ENCODE assay signal across 18 cellular contexts in the genomic region with DNA sequence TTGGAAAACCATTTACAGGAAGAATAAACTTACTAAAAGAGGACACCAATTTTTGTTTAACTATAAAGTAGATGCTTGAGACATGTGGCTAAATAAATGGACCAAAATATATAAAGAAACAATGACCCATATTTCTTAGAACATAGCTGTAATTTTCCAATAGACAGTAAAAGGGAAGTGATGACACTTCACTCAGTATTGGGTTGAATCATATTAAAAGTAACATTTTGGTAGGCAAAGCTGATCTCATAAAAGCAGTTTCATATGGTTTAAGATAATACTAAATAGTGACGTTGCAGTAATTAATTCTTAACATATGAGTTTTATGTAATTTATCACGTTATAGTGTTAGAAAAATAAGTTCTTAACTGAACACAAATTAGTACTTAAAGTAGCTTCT.
A peak's percentile ranks its signal among the peaks of the same experiment; 100 is the strongest.
DNase-seq lines count a peak whose midpoint lies in the region; ATAC-seq and TF ChIP-seq lines count a peak whose summit lies in the region.
"Had no signal": no experiment of that assay in that cellular context is flagged by ENCODE, and none has a peak within 500 bp of the region (broad histone marks: within the 10 kb centered on the region; RNA-seq: fewer than 3 reads in every experiment).

No MANE protein-coding gene starts in this region.

- peaks cover 7% of the 10 kb centered on the region; the same call in 1 of the 2 replicates for H3F3A ChIP-seq in PC-9 (ENCODE audit: insufficient read depth, low read depth)

- intact Hi-C loops in PC-9 (cut with micrococcal nuclease; ENCODE audit: unreplicated experiment) (no loop called here), aorta (cut with DNase I) (no loop called here)
- intact Hi-C loops in dendritic cell treated with granulocyte-macrophage colony-stimulating factor and Interleukin-4, amounts not matched to agents 40 ng/mL and 50 ng/mL, for 4 days (cut with micrococcal nuclease) = no loop called here

- POLR2A ChIA-PET in PC-9 (lab: Charles Lee; ENCODE audit: unreplicated experiment) = no interaction called here

- H3K27me3 ChIP-seq in GM06990 (replicated peaks; ENCODE audit: control insufficient read depth, insufficient read depth, low read length) (no peaks in the 10 kb centered on the region; the same call in 1 of the 2 replicates), PC-9 (ENCODE audit: insufficient read depth, low read depth) (no peaks in the 10 kb centered on the region), aorta (ENCODE audit: control insufficient read depth in 1 of 2, insufficient read depth in 2 of 2, low read length in 1 of 2) (no peaks in the 10 kb centered on the region)
- H3K27me3 ChIP-seq: esophagus squamous epithelium, ovary had no signal

- H3K27me3 Mint-ChIP-seq in dendritic cell treated with granulocyte-macrophage colony-stimulating factor and Interleukin-4, amounts not matched to agents 40 ng/mL and 50 ng/mL, for 4 days = peaks cover 10% of the 10 kb centered on the region

- H3K9me2 ChIP-seq in PC-9 (ENCODE audit: insufficient read depth) = no peaks in the 10 kb centered on the region

- no peaks in the 10 kb centered on the region for H3K36me3 Mint-ChIP-seq in dendritic cell treated with granulocyte-macrophage colony-stimulating factor and Interleukin-4, amounts not matched to agents 40 ng/mL and 50 ng/mL, for 4 days (ENCODE audit: low read depth)

- no peak overlapping the region for H3K4me2 ChIP-seq in PC-9

- TF ChIP-seq CTCF in GM06990 (IDR thresholded peaks at IDR 0.05; ENCODE audit: insufficient read depth, low read length, poor library complexity, severe bottlenecking) = no peak
- no peak for TF ChIP-seq CTCF in PC-9 (conservative IDR thresholded peaks at IDR 0.05)

- H4K20me1 ChIP-seq in PC-9 (ENCODE audit: insufficient read depth) = no peaks in the 10 kb centered on the region

- no TSS peak for BruUV-seq in PC-9 (replicated peaks; lab: Mats Ljungman, UMichigan)

- H3K4me1 ChIP-seq in PC-9 (replicated peaks; ENCODE audit: insufficient read depth) (peaks cover 32% of the 10 kb centered on the region), aorta (ENCODE audit: control insufficient read depth in 1 of 2, insufficient read depth in 2 of 2, low read length in 2 of 2) (no peaks in the 10 kb centered on the region)

- 91 to 92% methylated on average over 2 of the region's 2 CpGs for WGBS in aorta, 2 donors

- CTCF ChIA-PET in PC-9 (lab: Charles Lee) = no interaction called here

- H3K4me3 ChIP-seq in GM06990 (replicated peaks; ENCODE audit: low read depth, low read length) (no peak overlapping the region), PC-9 (no peak overlapping the region), aorta (ENCODE audit: low read length in 2 of 2) (no peak overlapping the region)
- H3K4me3 ChIP-seq: esophagus squamous epithelium, K562, ovary, skin epidermis had no signal

- no peak overlapping the region for H3K4me3 Mint-ChIP-seq in dendritic cell treated with granulocyte-macrophage colony-stimulating factor and Interleukin-4, amounts not matched to agents 40 ng/mL and 50 ng/mL, for 4 days

- DNase-seq in CD1c-positive myeloid dendritic cell (ENCODE audit: extremely low spot score) (peak; percentile 78), GM06990 (ENCODE audit: extremely low read depth, insufficient read length) (peak; percentile 13), PC-9 (no peak), UCSD-AML1 (lab: John Stamatoyannopoulos, UW; ENCODE audit: unreplicated experiment) (no peak), HCEC 1CT (no peak), aorta (no peak)
- DNase-seq: Calu3; esophagus squamous epithelium; glutamatergic neuron; H7; NCI-H1092 treated with DMSO at 0.1 percent for 48 hours; NCI-H748 treated with DMSO at 0.1 percent for 48 hours; ovary; stimulated activated CD4-positive, alpha-beta T cell treated with anti-CD3 and anti-CD28 coated beads, Interleukin-4, amount 100 ng/mL, for 4 hours; stimulated activated CD8-positive, alpha-beta memory T cell treated with anti-CD3 and anti-CD28 coated beads, Interleukin-4, amount 100 ng/mL, for 48 hours had no signal

- no peaks in the 10 kb centered on the region for H3K9me3 Mint-ChIP-seq in dendritic cell treated with granulocyte-macrophage colony-stimulating factor and Interleukin-4, amounts not matched to agents 40 ng/mL and 50 ng/mL, for 4 days

- H3K36me3 ChIP-seq in GM06990 (ENCODE audit: control insufficient read depth, insufficient read depth, low read length) (no peaks in the 10 kb centered on the region), PC-9 (ENCODE audit: low read depth) (no peaks in the 10 kb centered on the region), aorta (ENCODE audit: control insufficient read depth in 1 of 2, insufficient read depth in 2 of 2, low read length in 1 of 2) (no peaks in the 10 kb centered on the region)
- H3K36me3 ChIP-seq: esophagus squamous epithelium, ovary had no signal

- no peak for ATAC-seq in aorta (ENCODE audit: low FRiP score)
- ATAC-seq: K562 had no signal

- H3K27ac ChIP-seq in PC-9 (0 out of 2 replicates have a peak overlapping the region, but pooled peaks have one; percentile 34), aorta (ENCODE audit: low read depth in 1 of 2, low read length in 2 of 2) (no peak overlapping the region)
- H3K27ac ChIP-seq: esophagus squamous epithelium, ovary had no signal

- peak overlapping the region; percentile 71 for H3K27ac Mint-ChIP-seq in dendritic cell treated with granulocyte-macrophage colony-stimulating factor and Interleukin-4, amounts not matched to agents 40 ng/mL and 50 ng/mL, for 4 days

- H3K9me3 ChIP-seq in PC-9 (ENCODE audit: insufficient read depth, low read depth) = no peaks in the 10 kb centered on the region
- peaks cover 2% of the 10 kb centered on the region for H3K9me3 ChIP-seq in aorta (ENCODE audit: control insufficient read depth, low read length)
- H3K9me3 ChIP-seq: esophagus squamous epithelium, ovary had no signal

- no peak overlapping the region for H2AFZ ChIP-seq in PC-9

- H3K79me2 ChIP-seq in PC-9 (ENCODE audit: low read depth) = no peaks in the 10 kb centered on the region

- H3K4me1 Mint-ChIP-seq in dendritic cell treated with granulocyte-macrophage colony-stimulating factor and Interleukin-4, amounts not matched to agents 40 ng/mL and 50 ng/mL, for 4 days (ENCODE audit: low read depth) = peaks cover 15% of the 10 kb centered on the region

Comparison
In these comparisons a context has a peak if more than half of its experiments do, and no peak if none do; other contexts are left out.
1. DNase-seq: peak in CD1c-positive myeloid dendritic cell (single experiment) and GM06990 (single experiment); none in PC-9 (0 of 2), UCSD-AML1 (single experiment), HCEC 1CT (single experiment) and aorta (0 of 2).